ENCODE assay signal across 8 cellular contexts in genomic region chr12:56189336-56189917, GRCh38. TPM values are rescaled to one million over a fixed set of nuclear protein-coding genes. Genes with fewer than 3 reads are reported as not detected.
DNase-seq lines count a peak whose midpoint lies in the region; ATAC-seq and TF ChIP-seq lines count a peak whose summit lies in the region.

TSS of gene SMARCC2 (minus strand) at chr12:56189483. CDS start at chr12:56189461, 22 bp downstream.

- no peak for TF ChIP-seq EP300 in transverse colon (IDR thresholded peaks at IDR 0.05; ENCODE audit: low read depth)

- TF ChIP-seq POLR2A in heart left ventricle (IDR thresholded peaks at IDR 0.05) (peak in 1 of 2 donors; percentile 30), transverse colon (IDR thresholded peaks at IDR 0.05) (peak; percentile 56)

- peaks cover 7% of the 10 kb centered on the region for H3K27me3 Mint-ChIP-seq in HFFc6 (ENCODE audit: insufficient read depth)

- H3K9me3 Mint-ChIP-seq in HFFc6: 0 out of 2 replicates have a peak, but pooled peaks cover 3% of the 10 kb centered on the region

- H3K4me3 ChIP-seq in GM06990 (replicated peaks; ENCODE audit: low read depth, low read length): peak within 1 kb of the TSS; percentile 89
- H3K4me3 ChIP-seq in adipocyte (ENCODE audit: low read length): peak within 1 kb of the TSS; percentile 90
- peak within 1 kb of the TSS; percentile 60 to 99 (median 84) for H3K4me3 ChIP-seq in heart left ventricle
- peak within 1 kb of the TSS; percentile 87 to 99 (median 98) for H3K4me3 ChIP-seq in transverse colon

- H3K9ac ChIP-seq in adipocyte (ENCODE audit: low read length): peak within 1 kb of the TSS; percentile 91

- intact Hi-C loops in heart left ventricle (cut with DNase I): loop anchor here (1.0 to 10.0 kb wide), 6 partner anchors 31 to 145 kb away; partner anchors contain the start of genes ZC3H10 (in 6 of the 10), MYL6 (in 1 of the 10), NABP2 (in 1 of the 10) and RNF41 (in 1 of the 10)
- intact Hi-C loops in transverse colon (cut with DNase I; ENCODE audit: low total_unique reads): loop anchor here (2.0 kb wide), 1 partner anchor 71 kb away; the partner anchor contains the start of gene ZC3H10

- H3K27ac ChIP-seq in heart left ventricle (peak within 1 kb of the TSS; percentile 73 to 98 (median 91)), transverse colon (peak within 1 kb of the TSS; percentile 95 to 100 (median 99))

- peaks cover 6% of the 10 kb centered on the region for H3K36me3 ChIP-seq in GM06990 (ENCODE audit: control insufficient read depth, insufficient read depth, low read length)
- H3K36me3 ChIP-seq in adipocyte (ENCODE audit: control insufficient read depth, insufficient read depth, low read length, severe bottlenecking): peaks cover 13% of the 10 kb centered on the region
- peaks cover 0 to 32% (median 25%) of the 10 kb centered on the region in 9 donors for H3K36me3 ChIP-seq in heart left ventricle
- H3K36me3 ChIP-seq in transverse colon: peaks cover 0 to 17% (median 7%) of the 10 kb centered on the region in 4 donors

- H3K27me3 ChIP-seq in GM06990 (replicated peaks; ENCODE audit: control insufficient read depth, insufficient read depth, low read length) (no peaks in the 10 kb centered on the region), adipocyte (replicated peaks; ENCODE audit: control insufficient read depth, insufficient read depth, low read length) (no peaks in the 10 kb centered on the region), heart left ventricle (no peaks in the 10 kb centered on the region), transverse colon (no peaks in the 10 kb centered on the region)

- TF ChIP-seq CTCF in GM06990 (IDR thresholded peaks at IDR 0.05; ENCODE audit: insufficient read depth, low read length, poor library complexity, severe bottlenecking): peak; percentile 62
- TF ChIP-seq CTCF in HFFc6 (IDR thresholded peaks at IDR 0.05): peak; percentile 84
- peak; percentile 61 to 87 (median 72) for TF ChIP-seq CTCF in heart left ventricle (IDR thresholded peaks at IDR 0.05)
- TF ChIP-seq CTCF in transverse colon (IDR thresholded peaks at IDR 0.05): peak; percentile 65 to 82 (median 74)

- H3K4me3 Mint-ChIP-seq in HFFc6: peak within 1 kb of the TSS; percentile 95

- H3K4me1 ChIP-seq in adipocyte (ENCODE audit: control insufficient read depth, insufficient read depth, low read length): peaks cover 34% of the 10 kb centered on the region
- H3K4me1 ChIP-seq in heart left ventricle: peaks cover 0 to 38% (median 17%) of the 10 kb centered on the region in 12 donors
- peaks cover 12 to 28% (median 22%) of the 10 kb centered on the region in 4 donors for H3K4me1 ChIP-seq in transverse colon

- in situ Hi-C loops in transverse colon (cut with MboI; ENCODE audit: low pct_ligation_motif_present in 1 of 4, low pct_unique_long_range_greater_than_20kb in 1 of 4, low sequenced_read_pairs in 3 of 4): loop anchor here in 2 of 4 donors (5.0 to 10.0 kb wide), 2 partner anchors 57 to 65 kb away; partner anchors contain the start of gene ESYT1 (in 1 of the 2)

- peaks cover 21% of the 10 kb centered on the region for H3K36me3 Mint-ChIP-seq in HFFc6 (ENCODE audit: low read depth)

- ATAC-seq in heart left ventricle: peak; percentile 85 to 94 (median 88)

- 0 to 1% (median 0%) methylated on average over 39 to 71 of the region's 71 CpGs for WGBS in heart left ventricle, 4 donors
- WGBS in transverse colon (ENCODE audit: low coverage in 1 of 2), 2 donors: 0% methylated on average over 41 of the region's 71 CpGs; no CpG with 5 or more reads in 1 of the 2 donors

- H3K9me3 ChIP-seq in adipocyte (ENCODE audit: control insufficient read depth, low read length): no peaks in the 10 kb centered on the region
- no peaks in the 10 kb centered on the region for H3K9me3 ChIP-seq in heart left ventricle
- no peaks in the 10 kb centered on the region for H3K9me3 ChIP-seq in transverse colon

- peak within 1 kb of the TSS; percentile 89 for H3K27ac Mint-ChIP-seq in HFFc6

- peaks cover 47% of the 10 kb centered on the region for H3K4me1 Mint-ChIP-seq in HFFc6 (ENCODE audit: low read depth)

- DNase-seq in GM06990 (ENCODE audit: extremely low read depth, insufficient read length): peak; percentile 87
- peak; percentile 80 for DNase-seq in HFFc6
- DNase-seq in NCI-H1105 (lab: John Stamatoyannopoulos, UW): peak; percentile 53
- peak; percentile 77 for DNase-seq in T follicular helper cell (ENCODE audit: low read depth)
- peak; percentile 97 for DNase-seq in adipocyte (ENCODE audit: low read depth)
- DNase-seq in heart left ventricle: peak; percentile 87 to 94 (median 91)
- DNase-seq in pons (ENCODE audit: low spot score): peak; percentile 78
- DNase-seq in transverse colon: peak; percentile 94

RNA-seq across cellular contexts. Expression of gene SMARCC2, which starts in this region (rescaled TPM):
- total RNA-seq in HFFc6 (2021; fragmentation: NEBNext Ultra II Directional; extraction: Animal tissue kit (Norgen Biotek cat#: 25700)): 10 to 100 TPM; 72.1 to 99.8 (median 87.1) TPM
- total RNA-seq in heart left ventricle: 10 to 100 TPM; 48.6 to 83.5 (median 66.2) TPM
- 10 to 100 TPM; 21.4 to 27.6 TPM for polyA plus RNA-seq in heart left ventricle
- 100 to 1,000 TPM in 3 of 4 donors, 10 to 100 TPM in 1; 63.8 to 231 (median 135) TPM for total RNA-seq in transverse colon

Comparison
In these comparisons a context has a peak if more than half of its experiments do, and no peak if none do; other contexts are left out.
1. Peak in every context shown above with its lines: DNase-seq, ATAC-seq, H3K4me3 ChIP-seq and H3K27ac ChIP-seq.